In genomic region chr5:15012061-15012460, GRCh38 we compare ENCODE assay signal across 29 cellular contexts.
"Had no signal": no experiment of that assay in that cellular context is flagged by ENCODE, and none has a peak within 500 bp of the region (broad histone marks: within the 10 kb centered on the region; RNA-seq: fewer than 3 reads in every experiment).

No MANE protein-coding gene starts in this region.

- H3K27me3 ChIP-seq: brain microvascular endothelial cell, dorsolateral prefrontal cortex had no signal

- H3K27ac Mint-ChIP-seq: activated CD4-positive, alpha-beta memory T cell treated with anti-CD3 and anti-CD28 coated beads for 36 hours; activated CD4-positive, alpha-beta T cell treated with anti-CD3 and anti-CD28 coated beads for 36 hours; activated CD4-positive, alpha-beta T cell treated with anti-CD3 and anti-CD28 coated beads, Interleukin-2, amount 10 ng/mL, durations not matched to agents 24 days and 14 days; activated naive CD8-positive, alpha-beta T cell; activated T-cell treated with anti-CD3 and anti-CD28 coated beads, Interleukin-2, amount 50 U/mL, for 24 hours; activated T-helper 17 cell treated with anti-CD3 and anti-CD28 coated beads, Interleukin-2, amount 50 U/mL, for 72 hours; dendritic cell treated with granulocyte-macrophage colony-stimulating factor and Interleukin-4, amounts not matched to agents 40 ng/mL and 50 ng/mL, for 4 days; endodermal cell; T-helper 17 cell; T-helper 2 cell treated with Interferon-gamma antibody and Interleukin-4, amounts not matched to agents 5 μg/mL and 100 μg/mL, for 36 hours had no signal

- H3K36me3 Mint-ChIP-seq: activated CD4-positive, alpha-beta memory T cell treated with anti-CD3 and anti-CD28 coated beads for 36 hours; activated naive CD8-positive, alpha-beta T cell had no signal

- H3K36me3 ChIP-seq: brain microvascular endothelial cell had no signal

- H3K27me3 Mint-ChIP-seq: activated CD4-positive, alpha-beta memory T cell treated with anti-CD3 and anti-CD28 coated beads for 36 hours; activated CD4-positive, alpha-beta T cell treated with anti-CD3 and anti-CD28 coated beads for 36 hours; activated T-cell treated with anti-CD3 and anti-CD28 coated beads, Interleukin-2, amount 50 U/mL, for 24 hours; activated T-helper 17 cell treated with anti-CD3 and anti-CD28 coated beads, Interleukin-2, amount 50 U/mL, for 72 hours had no signal

- H3K4me3 ChIP-seq: coronary artery, dorsolateral prefrontal cortex had no signal

- H3K4me3 Mint-ChIP-seq: activated CD4-positive, alpha-beta memory T cell treated with anti-CD3 and anti-CD28 coated beads for 36 hours; activated CD4-positive, alpha-beta T cell treated with anti-CD3 and anti-CD28 coated beads for 36 hours; activated CD4-positive, alpha-beta T cell treated with anti-CD3 and anti-CD28 coated beads, Interleukin-2, amount 10 ng/mL, durations not matched to agents 24 days and 14 days; activated naive CD8-positive, alpha-beta T cell; activated T-cell treated with anti-CD3 and anti-CD28 coated beads, Interleukin-2, amount 50 U/mL, for 24 hours; activated T-helper 17 cell treated with anti-CD3 and anti-CD28 coated beads, Interleukin-2, amount 50 U/mL, for 72 hours; central memory CD8-positive, alpha-beta T cell; dendritic cell treated with granulocyte-macrophage colony-stimulating factor and Interleukin-4, amounts not matched to agents 40 ng/mL and 50 ng/mL, for 4 days; endodermal cell; T-helper 17 cell; T-helper 2 cell treated with Interferon-gamma antibody and Interleukin-4, amounts not matched to agents 5 μg/mL and 100 μg/mL, for 36 hours had no signal

- ATAC-seq: activated CD4-positive, alpha-beta T cell treated with anti-CD3 and anti-CD28 coated beads for 36 hours; activated T-helper 17 cell treated with anti-CD3 and anti-CD28 coated beads, Interleukin-2, amount 50 U/mL, for 72 hours; esophagus mucosa; T-helper 17 cell had no signal

- H3K27ac ChIP-seq: brain microvascular endothelial cell, coronary artery, dorsolateral prefrontal cortex had no signal

- H3K4me1 Mint-ChIP-seq: activated CD4-positive, alpha-beta T cell treated with anti-CD3 and anti-CD28 coated beads for 36 hours; activated CD4-positive, alpha-beta T cell treated with anti-CD3 and anti-CD28 coated beads, Interleukin-2, amount 10 ng/mL, durations not matched to agents 24 days and 14 days; activated T-helper 17 cell treated with anti-CD3 and anti-CD28 coated beads, Interleukin-2, amount 50 U/mL, for 72 hours; central memory CD8-positive, alpha-beta T cell; endodermal cell; T-helper 17 cell had no signal

- DNase-seq: activated CD4-positive, alpha-beta memory T cell treated with anti-CD3 and anti-CD28 coated beads for 36 hours; activated CD4-positive, alpha-beta T cell treated with anti-CD3 and anti-CD28 coated beads for 36 hours; activated CD4-positive, alpha-beta T cell treated with anti-CD3 and anti-CD28 coated beads, Interleukin-2, amount 10 ng/mL, durations not matched to agents 24 days and 14 days; activated CD4-positive, CD25-positive, alpha-beta regulatory T cell; activated CD4-positive, CD25-positive, alpha-beta regulatory T cell treated with anti-CD3 and anti-CD28 coated beads, Interleukin-2, amount 50 U/mL, for 72 hours; activated CD8-positive, alpha-beta memory T cell treated with anti-CD3 and anti-CD28 coated beads, Interleukin-2, amount 50 U/mL, for 48 hours; activated effector memory CD4-positive, alpha-beta T cell treated with Interleukin-2 at 50 U/mL for 16 hours; activated gamma-delta T cell treated with Interleukin-2 at 50 U/mL for 16 hours; activated naive CD4-positive, alpha-beta T cell treated with anti-CD3 and anti-CD28 coated beads, Interleukin-2, amount 50 U/mL, for 16 hours; activated naive CD4-positive, alpha-beta T cell treated with Interleukin-2 at 50 U/mL for 16 hours; activated T-cell treated with anti-CD3 and anti-CD28 coated beads for 4 hours; activated T-cell treated with anti-CD3 and anti-CD28 coated beads, Interleukin-2, amount 50 U/mL, for 24 hours; amniotic stem cell; anterior cingulate cortex; brain microvascular endothelial cell; dorsolateral prefrontal cortex; effector memory CD4-positive, alpha-beta T cell; endodermal cell; foreskin fibroblast; T-helper 1 cell; T-helper 17 cell; T1000 had no signal

- H3K9me3 Mint-ChIP-seq: activated CD4-positive, alpha-beta T cell treated with anti-CD3 and anti-CD28 coated beads, Interleukin-2, amount 10 ng/mL, durations not matched to agents 24 days and 14 days; activated T-cell treated with anti-CD3 and anti-CD28 coated beads, Interleukin-2, amount 50 U/mL, for 24 hours; activated T-helper 17 cell treated with anti-CD3 and anti-CD28 coated beads, Interleukin-2, amount 50 U/mL, for 72 hours; central memory CD8-positive, alpha-beta T cell; dendritic cell treated with granulocyte-macrophage colony-stimulating factor and Interleukin-4, amounts not matched to agents 40 ng/mL and 50 ng/mL, for 4 days; T-helper 2 cell treated with Interferon-gamma antibody and Interleukin-4, amounts not matched to agents 5 μg/mL and 100 μg/mL, for 36 hours had no signal
